In the genomic region with DNA sequence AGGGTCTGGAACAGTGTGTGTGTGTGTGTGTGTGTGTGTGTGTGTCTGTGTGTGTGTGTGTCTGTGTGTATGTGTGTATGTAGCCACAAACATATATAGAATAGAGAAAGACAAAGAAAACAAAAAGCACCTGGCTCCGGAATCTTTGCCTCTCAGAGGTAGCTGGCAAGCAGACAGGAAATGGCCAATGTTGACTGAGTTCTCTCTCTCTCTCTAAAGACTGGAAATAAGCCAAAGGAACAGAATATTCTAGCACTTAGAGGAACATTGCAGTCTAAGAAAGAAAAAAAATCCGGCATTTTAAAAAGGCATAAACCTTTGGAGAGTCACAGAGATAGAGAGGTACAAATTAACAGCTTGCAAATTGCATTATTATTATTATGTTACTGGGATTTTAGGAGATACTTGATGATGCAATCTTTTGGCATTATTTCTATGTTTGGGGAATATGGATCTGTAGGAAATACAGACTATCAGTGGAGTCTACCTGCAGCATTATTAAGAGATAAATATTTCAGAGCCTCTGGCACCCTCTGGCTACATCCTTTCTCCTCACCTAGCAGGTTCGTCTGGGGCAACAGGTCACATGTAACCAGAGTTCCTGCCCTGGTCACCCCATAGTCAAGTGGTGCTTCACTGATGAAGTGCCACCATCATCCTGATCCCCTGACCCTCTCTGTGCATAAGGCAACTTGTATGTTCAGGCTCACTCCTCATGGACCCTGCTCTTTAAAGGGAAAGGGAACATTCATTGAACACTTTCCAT, we compare ENCODE assay signal across 13 cellular contexts.
DNase-seq lines count a peak whose midpoint lies in the region; ATAC-seq and TF ChIP-seq lines count a peak whose summit lies in the region.
"Had no signal": no experiment of that assay in that cellular context is flagged by ENCODE, and none has a peak within 500 bp of the region (broad histone marks: within the 10 kb centered on the region; RNA-seq: fewer than 3 reads in every experiment).

No MANE protein-coding gene starts in this region.

- TF ChIP-seq CTCF in left lung (IDR thresholded peaks at IDR 0.05), result no peak

- H3K36me3 ChIP-seq in left lung, result no peaks in the 10 kb centered on the region
- H3K36me3 ChIP-seq: colonic mucosa, tibial nerve had no signal

- H3K4me1 ChIP-seq in left lung, result no peaks in the 10 kb centered on the region
- H3K4me1 ChIP-seq: colonic mucosa had no signal

- no peaks in the 10 kb centered on the region for H3K27me3 ChIP-seq in left lung
- H3K27me3 ChIP-seq: colonic mucosa, tibial nerve had no signal

- peak; percentile 75 for ATAC-seq in left lung
- ATAC-seq in GM19467 (IDR thresholded peaks at IDR 0.05; ENCODE audit: unreplicated experiment), result no peak
- no peak for ATAC-seq in HG03196 (IDR thresholded peaks at IDR 0.05; ENCODE audit: unreplicated experiment)
- ATAC-seq in GM21390 (IDR thresholded peaks at IDR 0.05; ENCODE audit: unreplicated experiment), result no peak
- ATAC-seq: activated CD8-positive, alpha-beta T cell treated with anti-CD3 and anti-CD28 coated beads for 36 hours had no signal

- DNase-seq in DMS153 treated with DMSO at 0.1 percent for 48 hours (lab: John Stamatoyannopoulos, UW; ENCODE audit: unreplicated experiment) (peak; percentile 92), NCI-H1417 (lab: John Stamatoyannopoulos, UW) (peak in 2 of 3 experiments; percentile 36 to 71), RPMI8226 (peak; percentile 63), left lung (no peak), head of caudate nucleus (no peak)
- DNase-seq: activated CD8-positive, alpha-beta T cell treated with anti-CD3 and anti-CD28 coated beads for 36 hours; activated naive CD4-positive, alpha-beta T cell treated with anti-CD3 and anti-CD28 coated beads for 36 hours; colonic mucosa; GDM1 had no signal

- intact Hi-C loops in left lung (cut with DNase I) (no loop called here), head of caudate nucleus (cut with DNase I) (no loop called here)

- H3K27ac ChIP-seq in left lung, result no peak overlapping the region
- H3K27ac ChIP-seq: colonic mucosa, tibial nerve had no signal

- no peak overlapping the region for H3K4me3 ChIP-seq in left lung
- H3K4me3 ChIP-seq: colonic mucosa, tibial nerve had no signal

- no peaks in the 10 kb centered on the region for H3K9me3 ChIP-seq in left lung
- H3K9me3 ChIP-seq: colonic mucosa had no signal

Comparison
In these comparisons a context has a peak if more than half of its experiments do, and no peak if none do; other contexts are left out.
1. DNase-seq: peak in DMS153 treated with DMSO at 0.1 percent for 48 hours (single experiment), NCI-H1417 (2 of 3) and RPMI8226 (single experiment); none in left lung (0 of 2) and head of caudate nucleus (0 of 42).